In the genomic region with DNA sequence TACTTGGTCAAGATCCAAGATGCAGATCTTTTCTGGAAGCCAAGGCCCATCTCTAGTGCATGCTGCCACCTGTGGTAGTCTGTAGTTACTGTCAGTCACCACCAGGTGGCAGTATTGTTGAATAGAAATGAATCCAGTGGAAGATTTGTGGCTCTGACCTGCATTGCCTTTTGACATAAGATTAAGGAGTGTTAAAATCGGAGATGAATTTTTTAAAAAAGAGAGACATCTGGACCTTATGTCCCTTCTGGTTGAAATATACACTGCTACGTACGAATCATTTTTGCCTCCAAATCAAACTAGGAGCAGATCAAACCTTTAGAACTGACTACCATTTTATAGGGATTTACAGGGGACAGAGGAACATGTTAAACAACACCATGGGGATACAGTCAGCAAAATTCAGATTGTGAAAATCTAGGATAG, we compare ENCODE assay signal across 8 cellular contexts. TPM values are rescaled to one million over a fixed set of nuclear protein-coding genes. Genes with fewer than 3 reads are reported as not detected.
DNase-seq lines count a peak whose midpoint lies in the region; ATAC-seq, FAIRE-seq and TF ChIP-seq lines count a peak whose summit lies in the region.

No MANE protein-coding gene starts in this region.

- peak; percentile 21 for DNase-seq in GM12891 (ENCODE audit: insufficient read length, low spot score)
- peak; percentile 23 for DNase-seq in NCI-H82 treated with DMSO at 0.1 percent for 48 hours (lab: John Stamatoyannopoulos, UW; ENCODE audit: unreplicated experiment)
- peak; percentile 62 to 71 for DNase-seq in activated CD4-positive, alpha-beta T cell treated with anti-CD3 and anti-CD28 coated beads, Interleukin-2, amount 50 U/mL, for 48 hours
- peak; percentile 71 for DNase-seq in effector CD4-positive, alpha-beta T cell
- DNase-seq in mesendoderm: peak; percentile 86
- DNase-seq in stimulated activated CD8-positive, alpha-beta memory T cell treated with anti-CD3 and anti-CD28 coated beads, Interleukin-7, amount 100 ng/mL, for 1 hour (ENCODE audit: low read depth in 2 of 2): peak; percentile 36 to 46

- H3K4me2 ChIP-seq in mesendoderm (ENCODE audit: low read length): no peak overlapping the region

- no peak overlapping the region for H3K27ac ChIP-seq in mesendoderm (ENCODE audit: low read depth, low read length)

- no peak overlapping the region for H4K8ac ChIP-seq in mesendoderm (ENCODE audit: low read depth, low read length)

- peak; percentile 97 for FAIRE-seq in GM12891 (lab: Jason Lieb, UNC)

- no CpG with 5 or more reads among the region's 3 CpGs for WGBS in mesendoderm (ENCODE audit: extremely low coverage, insufficient coverage, low lambda C conversion rate)

- H3K23ac ChIP-seq in mesendoderm (ENCODE audit: low read length): no peak overlapping the region

- no peaks in the 10 kb centered on the region for H3K79me2 ChIP-seq in mesendoderm (ENCODE audit: control insufficient read depth, insufficient read depth, low read length)

- no peak overlapping the region for H3K4ac ChIP-seq in mesendoderm (ENCODE audit: low read depth, low read length)

- no peak overlapping the region for H2AK5ac ChIP-seq in mesendoderm (ENCODE audit: low read length)

- H3K36me3 ChIP-seq in mesendoderm (ENCODE audit: control insufficient read depth, insufficient read depth, low read length): no peaks in the 10 kb centered on the region

- no peak overlapping the region for H2BK120ac ChIP-seq in mesendoderm (ENCODE audit: low read depth, low read length)

- no peak overlapping the region for H4K5ac ChIP-seq in mesendoderm (ENCODE audit: low read length)

- H3K56ac ChIP-seq in mesendoderm (ENCODE audit: low read length): no peak overlapping the region

- no peak for TF ChIP-seq POLR2A in GM12891 (IDR thresholded peaks at IDR 0.05; ENCODE audit: low read depth, low read length)

- no peaks in the 10 kb centered on the region for H3K79me1 ChIP-seq in mesendoderm (ENCODE audit: low read length)

- no peak overlapping the region for H3K9ac ChIP-seq in mesendoderm (ENCODE audit: low read length)

- H2BK5ac ChIP-seq in mesendoderm (ENCODE audit: low read length): no peak overlapping the region

- no peaks in the 10 kb centered on the region for H3K4me1 ChIP-seq in mesendoderm (ENCODE audit: control insufficient read depth, low read depth, low read length)

- ATAC-seq in HG03565 (IDR thresholded peaks at IDR 0.05; ENCODE audit: unreplicated experiment) (peak; percentile 73), HG03520 (IDR thresholded peaks at IDR 0.05; ENCODE audit: unreplicated experiment) (no peak)

- no peak overlapping the region for H3K18ac ChIP-seq in mesendoderm (ENCODE audit: low read length)

- H3K4me3 ChIP-seq in mesendoderm (ENCODE audit: low read length): no peak overlapping the region

- H3K27me3 ChIP-seq in mesendoderm (ENCODE audit: insufficient read depth, low read length, poor library complexity): no peaks in the 10 kb centered on the region

- H2BK15ac ChIP-seq in mesendoderm (replicated peaks; ENCODE audit: low read depth): no peak overlapping the region

TF ChIP-seq in GM12891, 5 proteins besides CTCF, POLR2A, EP300 and RAD21:
- TF ChIP-seq POLR2AphosphoS5 (IDR thresholded peaks at IDR 0.05; ENCODE audit: low read depth, low read length) (no peak), TAF1 (IDR thresholded peaks at IDR 0.05; ENCODE audit: low read depth, low read length) (no peak), POU2F2 (IDR thresholded peaks at IDR 0.05; ENCODE audit: low read depth, low read length) (no peak), PAX5 (IDR thresholded peaks at IDR 0.05; ENCODE audit: insufficient read depth, low read length, severe bottlenecking) (no peak), SPI1 (IDR thresholded peaks at IDR 0.05; ENCODE audit: low read depth, low read length) (no peak)

RNA-seq across cellular contexts. Expression of a gene that starts 46.9 kb away (rescaled TPM):
- polyA plus RNA-seq in GM12891 (2012; ENCODE audit: low read depth, missing spikeins): 58.4 TPM
- polyA plus RNA-seq in mesendoderm (2013, experiment 1 of 2): 1.1 TPM
- polyA plus RNA-seq in mesendoderm (2013, experiment 2 of 2): 0.90 TPM

Comparison
In these comparisons a context has a peak if more than half of its experiments do, and no peak if none do; other contexts are left out.
1. DNase-seq: peak in every context shown above with its lines; median percentile 86 in mesendoderm; 71 in effector CD4-positive, alpha-beta T cell; 66 in activated CD4-positive, alpha-beta T cell treated with anti-CD3 and anti-CD28 coated beads, Interleukin-2, amount 50 U/mL, for 48 hours; 41 in stimulated activated CD8-positive, alpha-beta memory T cell treated with anti-CD3 and anti-CD28 coated beads, Interleukin-7, amount 100 ng/mL, for 1 hour; 23 in NCI-H82 treated with DMSO at 0.1 percent for 48 hours; 21 in GM12891.